8 cellular contexts compared by ENCODE assay signal in the genomic region with DNA sequence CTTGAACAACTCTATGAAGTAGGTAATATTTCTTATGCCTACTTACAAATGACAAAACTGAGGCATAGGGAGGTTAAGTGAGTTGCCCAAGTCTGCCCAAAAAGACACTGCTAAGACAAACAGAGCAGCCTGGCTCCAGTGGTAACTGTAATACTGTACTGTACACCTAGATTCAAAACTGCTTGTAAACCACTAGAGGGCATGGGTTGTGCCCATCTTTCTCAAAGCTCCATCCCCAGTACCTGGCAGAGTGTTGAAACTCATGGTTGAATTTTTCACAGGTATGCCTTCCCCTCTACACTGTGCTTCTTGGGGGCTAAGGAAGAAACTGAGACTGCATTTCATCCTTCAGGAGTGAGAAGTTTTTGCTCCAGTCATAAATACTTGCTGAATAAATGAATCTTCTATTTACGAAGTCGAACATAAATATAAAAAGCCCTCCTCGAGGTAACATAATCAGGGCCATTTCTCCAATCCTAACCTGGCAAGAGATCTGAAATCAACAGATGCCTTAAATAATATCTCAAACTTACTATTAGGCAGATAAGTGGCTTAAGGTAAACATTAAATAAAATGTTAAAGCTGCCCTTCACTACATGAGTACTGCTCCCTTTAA. TPM values are rescaled to one million over a fixed set of nuclear protein-coding genes. Genes with fewer than 3 reads are reported as not detected.
A peak's percentile ranks its signal among the peaks of the same experiment; 100 is the strongest.
DNase-seq lines count a peak whose midpoint lies in the region; ATAC-seq and TF ChIP-seq lines count a peak whose summit lies in the region.

No MANE protein-coding gene starts in this region.

- H3K4me3 Mint-ChIP-seq in activated CD4-positive, alpha-beta memory T cell treated with anti-CD3 and anti-CD28 coated beads for 36 hours, result no peak overlapping the region
- H3K4me3 Mint-ChIP-seq in naive thymus-derived CD8-positive, alpha-beta T cell, result peak overlapping the region in 9 of 10 donors; percentile 3 to 99 (median 74)

- peaks cover 15% of the 10 kb centered on the region for H3K36me3 Mint-ChIP-seq in activated CD4-positive, alpha-beta memory T cell treated with anti-CD3 and anti-CD28 coated beads for 36 hours
- H3K36me3 Mint-ChIP-seq in naive thymus-derived CD8-positive, alpha-beta T cell, result peaks cover 0 to 14% (median 2%) of the 10 kb centered on the region in 3 donors

- TF ChIP-seq POLR2A in esophagus muscularis mucosa (IDR thresholded peaks at IDR 0.05; ENCODE audit: low read depth), result no peak

- TF ChIP-seq CTCF in esophagus muscularis mucosa (IDR thresholded peaks at IDR 0.05), result peak; percentile 58 to 70 (median 68)

- peak; percentile 58 for DNase-seq in activated CD8-positive, alpha-beta memory T cell treated with anti-CD3 and anti-CD28 coated beads for 24 hours
- no peak for DNase-seq in activated CD8-positive, alpha-beta memory T cell treated with anti-CD3 and anti-CD28 coated beads, Interleukin-2, amount 50 U/mL, for 48 hours
- DNase-seq in NCI-H446 treated with DMSO at 0.1 percent for 48 hours (lab: John Stamatoyannopoulos, UW), result peak; percentile 19
- peak; percentile 30 for DNase-seq in activated CD4-positive, alpha-beta memory T cell treated with anti-CD3 and anti-CD28 coated beads for 36 hours
- no peak for DNase-seq in esophagus muscularis mucosa (ENCODE audit: extremely low spot score)
- peak in 8 of 10 donors; percentile 19 to 65 (median 31) for DNase-seq in naive thymus-derived CD8-positive, alpha-beta T cell

- CTCF ChIA-PET in activated CD4-positive, alpha-beta memory T cell treated with anti-CD3 and anti-CD28 coated beads for 36 hours (lab: Charles Lee), result interaction anchor here (0.6 to 1.4 kb wide), 5 partner anchors 11 to 295 kb away, joined by 3 to 4 read pairs (median 3); no protein-coding TSS in a partner anchor

- no peaks in the 10 kb centered on the region for H3K27me3 ChIP-seq in esophagus muscularis mucosa

- peaks cover 53% of the 10 kb centered on the region for H3K4me1 Mint-ChIP-seq in activated CD4-positive, alpha-beta memory T cell treated with anti-CD3 and anti-CD28 coated beads for 36 hours (ENCODE audit: low read depth)
- peaks cover 24 to 53% (median 46%) of the 10 kb centered on the region in 4 donors for H3K4me1 Mint-ChIP-seq in naive thymus-derived CD8-positive, alpha-beta T cell

- H3K27ac ChIP-seq in esophagus muscularis mucosa (replicated peaks in 1 of 4), result peak overlapping the region; percentile 14 to 99 (median 98)

- H3K9me3 ChIP-seq in esophagus muscularis mucosa, result no peaks in the 10 kb centered on the region

- peaks cover 0 to 12% (median 4%) of the 10 kb centered on the region in 4 donors for H3K36me3 ChIP-seq in esophagus muscularis mucosa

- peak overlapping the region in 3 of 4 donors; percentile 85 to 93 (median 85) for H3K4me3 ChIP-seq in esophagus muscularis mucosa

- peak; percentile 30 for ATAC-seq in HG03280 (IDR thresholded peaks at IDR 0.05; ENCODE audit: unreplicated experiment)
- ATAC-seq in naive thymus-derived CD8-positive, alpha-beta T cell, result peak; percentile 63 to 79
- no peak for ATAC-seq in HG02973 (IDR thresholded peaks at IDR 0.05; ENCODE audit: unreplicated experiment)

- peak overlapping the region; percentile 28 for H3K27ac Mint-ChIP-seq in activated CD4-positive, alpha-beta memory T cell treated with anti-CD3 and anti-CD28 coated beads for 36 hours
- peak overlapping the region in 7 of 10 donors; percentile 2 to 82 (median 56) for H3K27ac Mint-ChIP-seq in naive thymus-derived CD8-positive, alpha-beta T cell

- 51% methylated on average over 3 of the region's 3 CpGs for WGBS in esophagus muscularis mucosa

- no peak for TF ChIP-seq EP300 in esophagus muscularis mucosa (IDR thresholded peaks at IDR 0.05)

- intact Hi-C loops in activated CD4-positive, alpha-beta memory T cell treated with anti-CD3 and anti-CD28 coated beads for 36 hours (cut with micrococcal nuclease), result loop anchor here (2.0 to 10.0 kb wide), 7 partner anchors 16 to 1174 kb away; a partner anchor contains a TSS
- intact Hi-C loops in esophagus muscularis mucosa (cut with DNase I), result loop anchor here (10.0 kb wide), 1 partner anchor 302 kb away; a partner anchor contains a TSS

- H3K4me1 ChIP-seq in esophagus muscularis mucosa, result peaks cover 39 to 69% (median 64%) of the 10 kb centered on the region in 4 donors

- H3K9me3 Mint-ChIP-seq in activated CD4-positive, alpha-beta memory T cell treated with anti-CD3 and anti-CD28 coated beads for 36 hours, result no peaks in the 10 kb centered on the region
- no peaks in the 10 kb centered on the region for H3K9me3 Mint-ChIP-seq in naive thymus-derived CD8-positive, alpha-beta T cell

- POLR2A ChIA-PET in activated CD4-positive, alpha-beta memory T cell treated with anti-CD3 and anti-CD28 coated beads for 36 hours (lab: Charles Lee), result no interaction called here
- POLR2A ChIA-PET in naive thymus-derived CD8-positive, alpha-beta T cell (lab: Charles Lee), result interaction anchor here (0.9 kb wide), 1 partner anchor 10 kb away, joined by 3 read pairs; no protein-coding TSS in a partner anchor

- H3K27me3 Mint-ChIP-seq in activated CD4-positive, alpha-beta memory T cell treated with anti-CD3 and anti-CD28 coated beads for 36 hours, result no peaks in the 10 kb centered on the region
- H3K27me3 Mint-ChIP-seq in naive thymus-derived CD8-positive, alpha-beta T cell, result no peaks in the 10 kb centered on the region

RNA-seq across cellular contexts. Expression of a gene that starts 2.0 kb away (rescaled TPM):
- total RNA-seq in activated CD4-positive, alpha-beta memory T cell treated with anti-CD3 and anti-CD28 coated beads for 36 hours, result 10 to 100 TPM; 39.3 to 44.5 TPM
- total RNA-seq in esophagus muscularis mucosa, result 100 to 1,000 TPM in 1 of 4 donors, 10 to 100 TPM in 3; 74.6 to 129 (median 97.1) TPM
- 10 to 100 TPM; 33.4 to 34.4 TPM for total RNA-seq in naive thymus-derived CD8-positive, alpha-beta T cell
- 1 to 10 TPM; 3.8 to 6.5 (median 6.4) TPM for polyA plus RNA-seq in naive thymus-derived CD8-positive, alpha-beta T cell

Comparison
In these comparisons a context has a peak if more than half of its experiments do, and no peak if none do; other contexts are left out.
1. DNase-seq: peak in activated CD8-positive, alpha-beta memory T cell treated with anti-CD3 and anti-CD28 coated beads for 24 hours (single experiment), NCI-H446 treated with DMSO at 0.1 percent for 48 hours (single experiment), activated CD4-positive, alpha-beta memory T cell treated with anti-CD3 and anti-CD28 coated beads for 36 hours (single experiment) and naive thymus-derived CD8-positive, alpha-beta T cell (8 of 10); none in activated CD8-positive, alpha-beta memory T cell treated with anti-CD3 and anti-CD28 coated beads, Interleukin-2, amount 50 U/mL, for 48 hours (single experiment) and esophagus muscularis mucosa (single experiment).